Comparison of ENCODE assay signal across 20 cellular contexts in genomic region chr1:116386042-116386441, GRCh38.
"Had no signal": no experiment of that assay in that cellular context is flagged by ENCODE, and none has a peak within 500 bp of the region (broad histone marks: within the 10 kb centered on the region; RNA-seq: fewer than 3 reads in every experiment).

No MANE protein-coding gene starts in this region.

- H3K9me3 ChIP-seq: body of pancreas, heart right ventricle, right lobe of liver, transverse colon, vagina had no signal

- DNase-seq: activated CD4-positive, alpha-beta T cell treated with anti-CD3 and anti-CD28 coated beads for 1 hour; activated CD8-positive, alpha-beta memory T cell treated with anti-CD3 and anti-CD28 coated beads, Interleukin-2, amount 50 U/mL, for 4 hours; activated naive CD4-positive, alpha-beta T cell; activated T-cell treated with anti-CD3 and anti-CD28 coated beads, Interleukin-2, amount 50 U/mL, for 4 hours; body of pancreas; effector CD4-positive, alpha-beta T cell; heart right ventricle; naive B cell; occipital lobe; posterior cingulate gyrus; right lobe of liver; stimulated activated CD4-positive, alpha-beta T cell treated with anti-CD3 and anti-CD28 coated beads, Interleukin-1b, Interleukin-23, amount 100 ng/mL, for 48 hours; stimulated activated naive CD8-positive, alpha-beta T cell treated with anti-CD3 and anti-CD28 coated beads, Interleukin-15, amount 100 ng/mL, for 72 hours; T-helper 9 cell; transverse colon had no signal

- H3K27me3 Mint-ChIP-seq: dendritic cell treated with granulocyte-macrophage colony-stimulating factor and Interleukin-4, amounts not matched to agents 40 ng/mL and 50 ng/mL, for 4 days; naive B cell; stimulated activated naive CD8-positive, alpha-beta T cell treated with anti-CD3 and anti-CD28 coated beads, Interleukin-15, amount 100 ng/mL, for 72 hours had no signal

- H3K4me3 ChIP-seq: body of pancreas, heart right ventricle, right lobe of liver, skin epidermis, transverse colon, vagina had no signal

- ATAC-seq: activated T-cell treated with anti-CD3 and anti-CD28 coated beads, Interleukin-2, amount 50 U/mL, for 4 hours; body of pancreas; right lobe of liver; stimulated activated naive CD8-positive, alpha-beta T cell treated with anti-CD3 and anti-CD28 coated beads, Interleukin-15, amount 100 ng/mL, for 72 hours had no signal

- H3K9me3 Mint-ChIP-seq: activated T-cell treated with anti-CD3 and anti-CD28 coated beads, Interleukin-2, amount 50 U/mL, for 4 hours; activated T-helper 2 cell treated with anti-CD3 and anti-CD28 coated beads, Interferon-gamma antibody, Interleukin-2, Interleukin-4, amounts not matched to agents 10 μg/mL and 5 μg/mL and 100 μg/mL, durations not matched to agents 14 hours and 24 hours and 36 hours; dendritic cell treated with granulocyte-macrophage colony-stimulating factor and Interleukin-4, amounts not matched to agents 40 ng/mL and 50 ng/mL, for 4 days; naive B cell; neural crest cell; stimulated activated naive CD8-positive, alpha-beta T cell treated with anti-CD3 and anti-CD28 coated beads, Interleukin-15, amount 100 ng/mL, for 72 hours had no signal

- H3K4me3 Mint-ChIP-seq: activated T-cell treated with anti-CD3 and anti-CD28 coated beads, Interleukin-2, amount 50 U/mL, for 4 hours; dendritic cell treated with granulocyte-macrophage colony-stimulating factor and Interleukin-4, amounts not matched to agents 40 ng/mL and 50 ng/mL, for 4 days; naive B cell; neural crest cell; stimulated activated naive CD8-positive, alpha-beta T cell treated with anti-CD3 and anti-CD28 coated beads, Interleukin-15, amount 100 ng/mL, for 72 hours had no signal

- H3K27ac ChIP-seq: right lobe of liver, skin epidermis, transverse colon, vagina had no signal

- H3K27me3 ChIP-seq: body of pancreas, heart right ventricle, right lobe of liver, transverse colon, vagina had no signal

- H3K27ac Mint-ChIP-seq: activated T-helper 2 cell treated with anti-CD3 and anti-CD28 coated beads, Interferon-gamma antibody, Interleukin-2, Interleukin-4, amounts not matched to agents 10 μg/mL and 5 μg/mL and 100 μg/mL, durations not matched to agents 14 hours and 24 hours and 36 hours; dendritic cell treated with granulocyte-macrophage colony-stimulating factor and Interleukin-4, amounts not matched to agents 40 ng/mL and 50 ng/mL, for 4 days had no signal
